Comparison of ENCODE assay signal across 24 cellular contexts in the genomic region with DNA sequence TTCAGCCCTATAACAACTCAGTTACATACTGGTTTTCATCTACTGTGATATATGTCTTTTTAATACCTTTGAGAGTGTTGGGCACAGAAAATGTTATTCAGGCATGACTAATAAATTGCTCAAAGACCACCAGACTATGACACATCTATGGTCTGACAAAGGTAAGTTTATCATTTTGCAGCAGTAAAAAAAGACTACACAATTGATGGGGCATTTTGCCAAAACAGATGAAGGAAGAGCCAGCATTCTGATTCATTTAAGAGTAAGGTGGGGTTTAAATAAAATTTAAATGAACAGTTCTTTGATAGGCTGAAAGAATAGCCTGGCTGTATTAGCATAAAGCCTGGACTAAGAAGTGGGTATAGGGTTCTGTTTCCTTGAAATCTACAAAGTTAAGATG. TPM values are rescaled to one million over a fixed set of nuclear protein-coding genes. Genes with fewer than 3 reads are reported as not detected.
DNase-seq lines count a peak whose midpoint lies in the region; ATAC-seq, FAIRE-seq and TF ChIP-seq lines count a peak whose summit lies in the region.
"Had no signal": no experiment of that assay in that cellular context is flagged by ENCODE, and none has a peak within 500 bp of the region (broad histone marks: within the 10 kb centered on the region; RNA-seq: fewer than 3 reads in every experiment).

No MANE protein-coding gene starts in this region.

- intact Hi-C loops in kidney (cut with DNase I) = no loop called here

- no peaks in the 10 kb centered on the region for H3K9me3 ChIP-seq in kidney (ENCODE audit: control insufficient read depth in 1 of 2, low read length in 2 of 2)
- H3K9me3 ChIP-seq: mucosa of descending colon, uterus had no signal

- H3K36me3 ChIP-seq in kidney (ENCODE audit: control insufficient read depth in 1 of 2, insufficient read depth in 2 of 2, low read length in 2 of 2) = no peaks in the 10 kb centered on the region
- H3K36me3 ChIP-seq: BLaER1, uterus had no signal

- H3K9ac ChIP-seq in kidney (ENCODE audit: low read length in 2 of 2) = no peak overlapping the region
- H3K9ac ChIP-seq: BLaER1 had no signal

- no peak for TF ChIP-seq CTCF in HFFc6 (IDR thresholded peaks at IDR 0.05)
- no peak for TF ChIP-seq CTCF in kidney (IDR thresholded peaks at IDR 0.05; ENCODE audit: borderline replicate concordance, extremely low read depth, insufficient read depth)

- peak overlapping the region; percentile 32; the same call in 1 of the 2 replicates for H3K4me3 Mint-ChIP-seq in HFFc6
- H3K4me3 Mint-ChIP-seq in activated naive CD8-positive, alpha-beta T cell treated with anti-CD3 and anti-CD28 coated beads, Interleukin-2, amount 50 U/mL, for 24 hours = peak overlapping the region; percentile 69
- H3K4me3 Mint-ChIP-seq: activated CD4-positive, alpha-beta memory T cell treated with anti-CD3 and anti-CD28 coated beads, Interleukin-2, amount 10 ng/mL, durations not matched to agents 7 days and 5 days; endodermal cell; H9 had no signal

- no peak overlapping the region for H3K27ac Mint-ChIP-seq in HFFc6
- peak overlapping the region; percentile 98 for H3K27ac Mint-ChIP-seq in activated naive CD8-positive, alpha-beta T cell treated with anti-CD3 and anti-CD28 coated beads, Interleukin-2, amount 50 U/mL, for 24 hours
- H3K27ac Mint-ChIP-seq: activated CD4-positive, alpha-beta memory T cell treated with anti-CD3 and anti-CD28 coated beads, Interleukin-2, amount 10 ng/mL, durations not matched to agents 7 days and 5 days; endodermal cell; H9; stimulated activated naive B cell treated with anti-CD40 and anti-IgM and Interleukin-4, amounts not matched to agents 10 μg/mL and 1 μg/mL and 100 μg/mL, for 72 hours had no signal

- no peak overlapping the region for H3K27ac ChIP-seq in kidney (ENCODE audit: low read depth in 2 of 2, low read length in 2 of 2)
- H3K27ac ChIP-seq: BLaER1, SK-N-MC, uterus had no signal

- peaks cover 42% of the 10 kb centered on the region for H3K4me1 Mint-ChIP-seq in HFFc6 (ENCODE audit: low read depth)
- peaks cover 46% of the 10 kb centered on the region for H3K4me1 Mint-ChIP-seq in activated naive CD8-positive, alpha-beta T cell treated with anti-CD3 and anti-CD28 coated beads, Interleukin-2, amount 50 U/mL, for 24 hours
- H3K4me1 Mint-ChIP-seq: endodermal cell, H9 had no signal

- no peaks in the 10 kb centered on the region for H3K4me1 ChIP-seq in kidney (ENCODE audit: control insufficient read depth in 1 of 2, insufficient read depth in 1 of 2, low read depth in 1 of 2, low read length in 2 of 2)
- H3K4me1 ChIP-seq: BLaER1 had no signal

- no peak overlapping the region for H3K4me3 ChIP-seq in kidney (ENCODE audit: low read length in 2 of 2)
- H3K4me3 ChIP-seq: BLaER1, mucosa of descending colon, SK-N-MC, uterus had no signal

- peaks cover 4% of the 10 kb centered on the region for H3K36me3 Mint-ChIP-seq in HFFc6 (ENCODE audit: low read depth)
- H3K36me3 Mint-ChIP-seq in activated naive CD8-positive, alpha-beta T cell treated with anti-CD3 and anti-CD28 coated beads, Interleukin-2, amount 50 U/mL, for 24 hours (ENCODE audit: low read depth) = peaks cover 16% of the 10 kb centered on the region

- no peak for FAIRE-seq in kidney (lab: Jason Lieb, UNC)
- FAIRE-seq: islet of Langerhans, TTC549 had no signal

- peak; percentile 24 for DNase-seq in EL
- peak; percentile 19 for DNase-seq in HFFc6
- no peak for DNase-seq in activated naive CD8-positive, alpha-beta T cell treated with anti-CD3 and anti-CD28 coated beads, Interleukin-2, amount 50 U/mL, for 24 hours
- peak; percentile 35 for DNase-seq in glomerular visceral epithelial cell (ENCODE audit: extremely low spot score)
- DNase-seq in NCI-H2107 (lab: John Stamatoyannopoulos, UW) = no peak
- DNase-seq in COLO829 (ENCODE audit: low spot score) = no peak
- DNase-seq in kidney = no peak
- DNase-seq: activated CD4-positive, alpha-beta memory T cell treated with anti-CD3 and anti-CD28 coated beads, Interleukin-2, amount 10 ng/mL, durations not matched to agents 7 days and 5 days; activated gamma-delta T cell; central memory CD4-positive, alpha-beta T cell; endodermal cell; glutamatergic neuron; H9; mucosa of descending colon; NCI-H1105; NCI-H345; stimulated activated naive B cell treated with anti-CD40 and anti-IgM and Interleukin-4, amounts not matched to agents 10 μg/mL and 1 μg/mL and 100 μg/mL, for 72 hours; uterus had no signal

- no peaks in the 10 kb centered on the region for H3K27me3 Mint-ChIP-seq in HFFc6 (ENCODE audit: insufficient read depth)
- H3K27me3 Mint-ChIP-seq in activated naive CD8-positive, alpha-beta T cell treated with anti-CD3 and anti-CD28 coated beads, Interleukin-2, amount 50 U/mL, for 24 hours = no peaks in the 10 kb centered on the region
- H3K27me3 Mint-ChIP-seq: activated CD4-positive, alpha-beta memory T cell treated with anti-CD3 and anti-CD28 coated beads, Interleukin-2, amount 10 ng/mL, durations not matched to agents 7 days and 5 days; IgD-negative memory B cell; stimulated activated naive B cell treated with anti-CD40 and anti-IgM and Interleukin-4, amounts not matched to agents 10 μg/mL and 1 μg/mL and 100 μg/mL, for 72 hours had no signal

- no peaks in the 10 kb centered on the region for H3K9me3 Mint-ChIP-seq in HFFc6
- peaks cover 3% of the 10 kb centered on the region for H3K9me3 Mint-ChIP-seq in activated naive CD8-positive, alpha-beta T cell treated with anti-CD3 and anti-CD28 coated beads, Interleukin-2, amount 50 U/mL, for 24 hours
- H3K9me3 Mint-ChIP-seq: activated CD4-positive, alpha-beta memory T cell treated with anti-CD3 and anti-CD28 coated beads, Interleukin-2, amount 10 ng/mL, durations not matched to agents 7 days and 5 days had no signal

- peak; percentile 80 for ATAC-seq in activated naive CD8-positive, alpha-beta T cell treated with anti-CD3 and anti-CD28 coated beads, Interleukin-2, amount 50 U/mL, for 24 hours
- no peak for ATAC-seq in GM21619 (IDR thresholded peaks at IDR 0.05; ENCODE audit: unreplicated experiment)
- ATAC-seq: mucosa of descending colon had no signal

RNA-seq across cellular contexts. Expression of a gene that starts 8.8 kb away (rescaled TPM):
- total RNA-seq in HFFc6 (2021; fragmentation: NEBNext Ultra II Directional; extraction: Animal tissue kit (Norgen Biotek cat#: 25700)) = 1 to 10 TPM; 7.1 to 9.6 (median 7.7) TPM
- 40.5 TPM for total RNA-seq in kidney
- 19.8 TPM for polyA plus RNA-seq in kidney (ENCODE audit: insufficient read depth, low read depth, low replicate concordance)

RNA-seq across cellular contexts. Expression of a gene that starts 54.7 kb away (rescaled TPM):
- 1 to 10 TPM in 1 of 6 experiments, under 1 TPM in 5; 0.28 to 1.1 (median 0.35) TPM for total RNA-seq in HFFc6 (2021; fragmentation: NEBNext Ultra II Directional; extraction: Animal tissue kit (Norgen Biotek cat#: 25700))
- 31.1 TPM for total RNA-seq in kidney
- polyA plus RNA-seq in kidney (ENCODE audit: insufficient read depth, low read depth, low replicate concordance) = 26.5 TPM

Comparison
In these comparisons a context has a peak if more than half of its experiments do, and no peak if none do; other contexts are left out.
1. DNase-seq: peak in EL (single experiment), HFFc6 (single experiment) and glomerular visceral epithelial cell (single experiment); none in activated naive CD8-positive, alpha-beta T cell treated with anti-CD3 and anti-CD28 coated beads, Interleukin-2, amount 50 U/mL, for 24 hours (single experiment), NCI-H2107 (single experiment), COLO829 (single experiment) and kidney (single experiment).
2. RNA of a gene that starts 54.7 kb away (total RNA-seq): 31.1 TPM in kidney (single experiment); 0.28 to 1.1 TPM in HFFc6; every median in the first group is over 10 times any median in the second.